Comparison of ENCODE assay signal across 32 cellular contexts in genomic region chr6:170493354-170493753, GRCh38.
"Had no signal": no experiment of that assay in that cellular context is flagged by ENCODE, and none has a peak within 500 bp of the region (broad histone marks: within the 10 kb centered on the region; RNA-seq: fewer than 3 reads in every experiment).

No MANE protein-coding gene starts in this region.

- H3K36me3 ChIP-seq: MG63 had no signal

- H3K9me3 ChIP-seq: MG63 had no signal

- H3K4me3 ChIP-seq: MG63 had no signal

- DNase-seq: Kasumi-1, MG63, MM.1S, MV-4-11, NCI-H1048, NCI-H1092, NCI-H1105, NCI-H1105 treated with DMSO at 0.1 percent for 48 hours, NCI-H1417, NCI-H1417 treated with DMSO at 0.1 percent for 48 hours, NCI-H1436, NCI-H1436 treated with DMSO at 0.1 percent for 48 hours, NCI-H146, NCI-H1694, NCI-H1694 treated with DMSO at 0.1 percent for 48 hours, NCI-H187, NCI-H187 treated with DMSO at 0.1 percent for 48 hours, NCI-H1930, NCI-H2029, NCI-H2029 treated with DMSO at 0.1 percent for 48 hours, NCI-H2081, NCI-H2081 treated with DMSO at 0.1 percent for 48 hours, NCI-H2107, NCI-H2227 treated with DMSO at 0.1 percent for 48 hours, NCI-H226, NCI-H345, NCI-H446, NCI-H446 treated with DMSO at 0.1 percent for 48 hours, NCI-H510A, NCI-H510A treated with DMSO at 0.1 percent for 48 hours, NCI-H524 treated with DMSO at 0.1 percent for 48 hours, NCI-H526 had no signal
